Comparison of ENCODE assay signal across 13 cellular contexts in genomic region chr7:35004531-35005096, GRCh38. TPM values are rescaled to one million over a fixed set of nuclear protein-coding genes. Genes with fewer than 3 reads are reported as not detected.
DNase-seq lines count a peak whose midpoint lies in the region; TF ChIP-seq lines count a peak whose summit lies in the region.
"Had no signal": no experiment of that assay in that cellular context is flagged by ENCODE, and none has a peak within 500 bp of the region (broad histone marks: within the 10 kb centered on the region; RNA-seq: fewer than 3 reads in every experiment).

No MANE protein-coding gene starts in this region.

- H2BK5ac ChIP-seq in mesenchymal stem cell (ENCODE audit: low read depth, low read length, poor library complexity, severe bottlenecking), result no peak overlapping the region

- H3K36me3 Mint-ChIP-seq in brain (peaks cover 34% of the 10 kb centered on the region), CD14-positive monocyte (peaks cover 11 to 24% of the 10 kb centered on the region in 2 donors)

- no peak overlapping the region for H4K91ac ChIP-seq in mesenchymal stem cell (ENCODE audit: low read length)

- intact Hi-C loops in CD14-positive monocyte (cut with micrococcal nuclease), result no loop called here

- DNase-seq in COLO829 (ENCODE audit: low spot score) (peak; percentile 81), mesenchymal stem cell (peak; percentile 48), WERI-Rb-1 (no peak), CD14-positive monocyte (ENCODE audit: low spot score) (no peak), DMS114 treated with DMSO at 0.1 percent for 48 hours (lab: John Stamatoyannopoulos, UW; ENCODE audit: unreplicated experiment) (no peak)
- no peak for DNase-seq in stimulated activated CD8-positive, alpha-beta memory T cell treated with anti-CD3 and anti-CD28 coated beads, Interleukin-4, amount 100 ng/mL, for 48 hours
- DNase-seq: activated CD8-positive, alpha-beta T cell treated with anti-CD3 and anti-CD28 coated beads, Interleukin-2, amount 10 ng/mL, durations not matched to agents 7 days and 5 days; esophagus squamous epithelium; NCI-H1048; right cardiac atrium had no signal

- no peak overlapping the region for H2AFZ ChIP-seq in KMS-11 (ENCODE audit: low read depth)
- H2AFZ ChIP-seq in mesenchymal stem cell (ENCODE audit: low read depth, low read length), result no peak overlapping the region

- H2BK15ac ChIP-seq in mesenchymal stem cell (ENCODE audit: low read depth, poor library complexity, severe bottlenecking), result no peak overlapping the region

- H2AK5ac ChIP-seq in mesenchymal stem cell (ENCODE audit: low read length, severe bottlenecking), result peak overlapping the region; percentile 94

- peak overlapping the region; percentile 48 for H3K27ac ChIP-seq in KMS-11
- H3K27ac ChIP-seq in mesenchymal stem cell (ENCODE audit: low read length, poor library complexity, severe bottlenecking), result peak overlapping the region; percentile 74
- H3K27ac ChIP-seq in WERI-Rb-1, result no peak overlapping the region

- H2BK120ac ChIP-seq in mesenchymal stem cell (ENCODE audit: low read depth, low read length), result no peak overlapping the region

- H3K4me3 ChIP-seq in KMS-11 (IDR thresholded peaks at IDR 0.05; ENCODE audit: insufficient read depth, low read depth, low read length) (no peak overlapping the region), mesenchymal stem cell (ENCODE audit: insufficient read depth in 1 of 2, low read depth in 1 of 2, low read length in 2 of 2) (no peak overlapping the region), WERI-Rb-1 (ENCODE audit: low read depth, low read length) (no peak overlapping the region)
- H3K4me3 ChIP-seq: esophagus squamous epithelium, SK-N-MC had no signal

- no peak overlapping the region for H3K14ac ChIP-seq in mesenchymal stem cell (ENCODE audit: low read length in 2 of 2)

- 29% methylated on average over 1 of the region's 1 CpG for WGBS in mesenchymal stem cell

- H2BK12ac ChIP-seq in mesenchymal stem cell (ENCODE audit: low read length in 2 of 2), result no peak overlapping the region

- H3K9me3 Mint-ChIP-seq in brain (peaks cover 0 to 12% (median 8%) of the 10 kb centered on the region in 5 experiments), CD14-positive monocyte (peaks cover 0 to 4% (median 0%) of the 10 kb centered on the region in 7 donors)

- H3K4me1 ChIP-seq in KMS-11 (ENCODE audit: low read depth, poor library complexity, severe bottlenecking) (peaks cover 46% of the 10 kb centered on the region), mesenchymal stem cell (ENCODE audit: control insufficient read depth, insufficient read depth, low read depth, low read length) (peaks cover 5% of the 10 kb centered on the region)

- H3K4ac ChIP-seq in mesenchymal stem cell (ENCODE audit: low read depth in 1 of 2, low read length in 2 of 2), result no peak overlapping the region

- no peaks in the 10 kb centered on the region for H3K9me3 ChIP-seq in mesenchymal stem cell (ENCODE audit: control insufficient read depth, low read length)
- no peaks in the 10 kb centered on the region for H3K9me3 ChIP-seq in WERI-Rb-1 (ENCODE audit: severe bottlenecking)
- H3K9me3 ChIP-seq: esophagus squamous epithelium had no signal

- H3K27ac Mint-ChIP-seq in brain (peak overlapping the region; percentile 9 to 64 (median 41)), CD14-positive monocyte (no peak overlapping the region)
- H3K27ac Mint-ChIP-seq: activated CD8-positive, alpha-beta T cell treated with anti-CD3 and anti-CD28 coated beads, Interleukin-2, amount 10 ng/mL, durations not matched to agents 7 days and 5 days had no signal

- H3K27me3 Mint-ChIP-seq in brain, result no peaks in the 10 kb centered on the region
- peaks cover 0 to 1% (median 0%) of the 10 kb centered on the region in 3 donors for H3K27me3 Mint-ChIP-seq in CD14-positive monocyte (ENCODE audit: low read depth in 3 of 3)

- no peak overlapping the region for H3K18ac ChIP-seq in mesenchymal stem cell (ENCODE audit: low read depth in 1 of 2, low read length in 2 of 2)

- no peaks in the 10 kb centered on the region for H3K79me2 ChIP-seq in KMS-11 (ENCODE audit: insufficient read depth, low read depth)

- no peak overlapping the region for H3K4me3 Mint-ChIP-seq in brain
- H3K4me3 Mint-ChIP-seq in CD14-positive monocyte, result no peak overlapping the region
- H3K4me3 Mint-ChIP-seq: activated CD8-positive, alpha-beta T cell treated with anti-CD3 and anti-CD28 coated beads, Interleukin-2, amount 10 ng/mL, durations not matched to agents 7 days and 5 days had no signal

- no peaks in the 10 kb centered on the region for H4K20me1 ChIP-seq in KMS-11 (ENCODE audit: insufficient read depth)

- H3K27me3 ChIP-seq in KMS-11 (ENCODE audit: insufficient read depth, low read depth) (no peaks in the 10 kb centered on the region), mesenchymal stem cell (ENCODE audit: control insufficient read depth in 1 of 2, insufficient read depth in 1 of 2, low read length in 2 of 2) (no peaks in the 10 kb centered on the region), WERI-Rb-1 (ENCODE audit: insufficient read depth, low read depth, severe bottlenecking) (no peaks in the 10 kb centered on the region)
- H3K27me3 ChIP-seq: esophagus squamous epithelium had no signal

- H3K23ac ChIP-seq in mesenchymal stem cell (ENCODE audit: low read length in 2 of 2), result no peak overlapping the region

- TF ChIP-seq CTCF in KMS-11 (conservative IDR thresholded peaks at IDR 0.05; ENCODE audit: low read depth, low read length) (no peak), brain (conservative IDR thresholded peaks at IDR 0.05) (no peak), WERI-Rb-1 (IDR thresholded peaks at IDR 0.05; ENCODE audit: low read depth, low read length) (no peak), CD14-positive monocyte (IDR thresholded peaks at IDR 0.05) (no peak)

- H3K4me2 ChIP-seq in KMS-11 (peak overlapping the region; percentile 51; the same call in 1 of the 2 replicates), mesenchymal stem cell (ENCODE audit: low read length, poor library complexity, severe bottlenecking) (no peak overlapping the region)

- H3K79me1 ChIP-seq in mesenchymal stem cell (replicated peaks; ENCODE audit: low read length, poor library complexity, severe bottlenecking), result peaks cover 6% of the 10 kb centered on the region

- no peak overlapping the region for H4K8ac ChIP-seq in mesenchymal stem cell (ENCODE audit: low read length)

- no peaks in the 10 kb centered on the region for H3K36me3 ChIP-seq in KMS-11 (ENCODE audit: insufficient read depth)
- no peaks in the 10 kb centered on the region for H3K36me3 ChIP-seq in mesenchymal stem cell (ENCODE audit: control insufficient read depth in 1 of 2, insufficient read depth in 2 of 2, low read depth in 1 of 2, low read length in 2 of 2)
- no peaks in the 10 kb centered on the region for H3K36me3 ChIP-seq in WERI-Rb-1
- H3K36me3 ChIP-seq: esophagus squamous epithelium had no signal

- peaks cover 33% of the 10 kb centered on the region for H3K4me1 Mint-ChIP-seq in brain
- H3K4me1 Mint-ChIP-seq in CD14-positive monocyte, result no peaks in the 10 kb centered on the region

- H3K9ac ChIP-seq in KMS-11, result no peak overlapping the region
- no peak overlapping the region for H3K9ac ChIP-seq in mesenchymal stem cell (ENCODE audit: low read length)

RNA-seq across cellular contexts. Expression of gene DPY19L1, which starts 32.7 kb away (rescaled TPM):
- polyA plus RNA-seq in brain (ENCODE audit: insufficient read depth, low read depth, low replicate concordance), result 7.0 TPM
- 24.3 TPM for polyA plus RNA-seq in mesenchymal stem cell (2013, experiment 1 of 2)
- polyA plus RNA-seq in mesenchymal stem cell (2013, experiment 2 of 2), result 25.9 TPM
- polyA plus RNA-seq in CD14-positive monocyte, result 1 to 10 TPM in 1 of 2 donors, under 1 TPM in 1; 0.81 to 3.9 TPM

Comparison
In these comparisons a context has a peak if more than half of its experiments do, and no peak if none do; other contexts are left out.
1. DNase-seq: peak in COLO829 (single experiment) and mesenchymal stem cell (single experiment); none in stimulated activated CD8-positive, alpha-beta memory T cell treated with anti-CD3 and anti-CD28 coated beads, Interleukin-4, amount 100 ng/mL, for 48 hours (single experiment), WERI-Rb-1 (single experiment), CD14-positive monocyte (single experiment) and DMS114 treated with DMSO at 0.1 percent for 48 hours (single experiment).
2. H3K27ac Mint-ChIP-seq: peak in brain (5 of 5); none in CD14-positive monocyte (0 of 7).